ENCODE assay signal across 29 cellular contexts in the genomic region with DNA sequence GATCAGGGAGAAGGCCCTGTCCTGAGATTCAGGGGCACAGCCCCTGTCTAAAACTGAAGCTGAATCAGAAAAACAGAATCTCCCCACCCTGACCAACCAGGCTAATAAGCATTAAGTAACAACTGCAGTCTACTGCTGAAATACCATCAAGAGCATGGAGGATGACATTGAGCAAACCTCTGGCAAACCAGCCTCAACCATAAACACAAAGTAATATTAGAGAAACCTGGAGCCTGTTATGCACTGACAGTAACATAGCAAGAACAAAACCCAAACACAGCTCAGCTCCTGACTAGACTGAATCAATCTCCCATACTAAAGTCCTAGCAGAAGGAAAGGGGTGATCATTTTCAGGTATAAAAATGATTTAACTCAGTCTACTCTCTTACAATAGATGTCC. TPM values are rescaled to one million over a fixed set of nuclear protein-coding genes. Genes with fewer than 3 reads are reported as not detected.
"Had no signal": no experiment of that assay in that cellular context is flagged by ENCODE, and none has a peak within 500 bp of the region (broad histone marks: within the 10 kb centered on the region; RNA-seq: fewer than 3 reads in every experiment).

No MANE protein-coding gene starts in this region.

- H3K27me3 ChIP-seq: stomach, suprapubic skin, testis, thyroid gland, tibial artery, tibial nerve, transverse colon, upper lobe of left lung, uterus, vagina had no signal

- H3K4me3 ChIP-seq: stomach, suprapubic skin, testis, thoracic aorta, thyroid gland, tibial artery, tibial nerve, transverse colon, upper lobe of left lung, upper lobe of right lung, uterus, vagina had no signal

- H3K9me3 Mint-ChIP-seq: stimulated activated effector memory CD8-positive, alpha-beta T cell treated with anti-CD3 and anti-CD28 coated beads, Interleukin-12 subunit alpha, Interleukin-12 subunit beta, amount 100 ng/mL, for 72 hours; stimulated activated memory B cell treated with anti-CD40 and anti-IgM and Interleukin-4, amounts not matched to agents 10 μg/mL and 1 μg/mL and 100 μg/mL, for 72 hours; stimulated activated naive CD8-positive, alpha-beta T cell treated with anti-CD3 and anti-CD28 coated beads, Interleukin-15, amount 100 ng/mL, for 72 hours; stimulated activated naive CD8-positive, alpha-beta T cell treated with anti-CD3 and anti-CD28 coated beads, Interleukin-15, Interleukin-2, amounts not matched to agents 100 ng/mL and 50 ng/mL, for 24 hours; type B pancreatic cell had no signal

- H3K4me1 ChIP-seq: suprapubic skin, testis, thyroid gland, tibial artery, tibial nerve, transverse colon, upper lobe of left lung, upper lobe of right lung, uterus, vagina had no signal

- DNase-seq: stimulated activated CD4-positive, alpha-beta T cell treated with anti-CD3 and anti-CD28 coated beads, Interleukin-2, amount 100 ng/mL, for 48 hours; stimulated activated CD4-positive, alpha-beta T cell treated with anti-CD3 and anti-CD28 coated beads, Interleukin-4, amount 100 ng/mL, for 1 hour; stimulated activated CD4-positive, alpha-beta T cell treated with anti-CD3 and anti-CD28 coated beads, Interleukin-4, amount 100 ng/mL, for 24 hours; stimulated activated CD4-positive, alpha-beta T cell treated with anti-CD3 and anti-CD28 coated beads, Interleukin-4, amount 100 ng/mL, for 4 hours; stimulated activated CD8-positive, alpha-beta memory T cell treated with anti-CD3 and anti-CD28 coated beads, Interleukin-4, amount 100 ng/mL, for 48 hours; stimulated activated naive B cell treated with anti-CD40 and anti-IgM and Interleukin-4, amounts not matched to agents 10 μg/mL and 1 μg/mL and 100 μg/mL, for 72 hours; stimulated activated naive CD4-positive, alpha-beta T cell; stimulated activated naive CD4-positive, alpha-beta T cell treated with Interleukin-2 at 50 U/mL for 16 hours; stimulated activated naive CD8-positive, alpha-beta T cell treated with anti-CD3 and anti-CD28 coated beads, Interleukin-15, amount 100 ng/mL, for 72 hours; stimulated activated naive CD8-positive, alpha-beta T cell treated with anti-CD3 and anti-CD28 coated beads, Interleukin-15, Interleukin-2, amounts not matched to agents 100 U/mL and 50 U/mL, for 24 hours; stomach; substantia nigra; testis; thyroid gland; tibial artery; transverse colon; trophoblast cell; upper lobe of right lung; uterus had no signal

- H3K4me1 Mint-ChIP-seq: stimulated activated effector memory CD8-positive, alpha-beta T cell treated with anti-CD3 and anti-CD28 coated beads, Interleukin-12 subunit alpha, Interleukin-12 subunit beta, amount 100 ng/mL, for 72 hours; stimulated activated memory B cell treated with anti-CD40 and anti-IgM and Interleukin-4, amounts not matched to agents 10 μg/mL and 1 μg/mL and 100 μg/mL, for 72 hours; stimulated activated naive B cell treated with anti-CD40 and anti-IgM and Interleukin-4, amounts not matched to agents 10 μg/mL and 1 μg/mL and 100 μg/mL, for 72 hours; stimulated activated naive CD8-positive, alpha-beta T cell treated with anti-CD3 and anti-CD28 coated beads, Interleukin-15, amount 100 ng/mL, for 72 hours had no signal

- H3K9me3 ChIP-seq: stomach, suprapubic skin, testis, thoracic aorta, thyroid gland, tibial artery, tibial nerve, transverse colon, upper lobe of left lung, upper lobe of right lung, uterus, vagina had no signal

- H3K36me3 ChIP-seq: stomach, suprapubic skin, thoracic aorta, thyroid gland, tibial artery, tibial nerve, transverse colon, upper lobe of left lung, upper lobe of right lung, uterus, vagina had no signal

- ATAC-seq: stimulated activated effector memory CD8-positive, alpha-beta T cell treated with anti-CD3 and anti-CD28 coated beads, Interleukin-12 subunit alpha, Interleukin-12 subunit beta, amount 100 ng/mL, for 72 hours; stimulated activated memory B cell treated with anti-CD40 and anti-IgM and Interleukin-4, amounts not matched to agents 10 μg/mL and 1 μg/mL and 100 μg/mL, for 72 hours; stimulated activated naive B cell treated with anti-CD40 and anti-IgM and Interleukin-4, amounts not matched to agents 10 μg/mL and 1 μg/mL and 100 μg/mL, for 72 hours; stimulated activated naive CD8-positive, alpha-beta T cell treated with anti-CD3 and anti-CD28 coated beads, Interleukin-15, amount 100 ng/mL, for 72 hours; stimulated activated naive CD8-positive, alpha-beta T cell treated with anti-CD3 and anti-CD28 coated beads, Interleukin-15, Interleukin-2, amounts not matched to agents 100 U/mL and 50 U/mL, for 24 hours; upper lobe of right lung had no signal

- H3K4me3 Mint-ChIP-seq: stimulated activated effector memory CD8-positive, alpha-beta T cell treated with anti-CD3 and anti-CD28 coated beads, Interleukin-12 subunit alpha, Interleukin-12 subunit beta, amount 100 ng/mL, for 72 hours; stimulated activated memory B cell treated with anti-CD40 and anti-IgM and Interleukin-4, amounts not matched to agents 10 μg/mL and 1 μg/mL and 100 μg/mL, for 72 hours; stimulated activated naive B cell treated with anti-CD40 and anti-IgM and Interleukin-4, amounts not matched to agents 10 μg/mL and 1 μg/mL and 100 μg/mL, for 72 hours; stimulated activated naive CD8-positive, alpha-beta T cell treated with anti-CD3 and anti-CD28 coated beads, Interleukin-15, amount 100 ng/mL, for 72 hours; stimulated activated naive CD8-positive, alpha-beta T cell treated with anti-CD3 and anti-CD28 coated beads, Interleukin-15, Interleukin-2, amounts not matched to agents 100 ng/mL and 50 ng/mL, for 24 hours; type B pancreatic cell had no signal

- H3K27ac Mint-ChIP-seq: stimulated activated effector memory CD8-positive, alpha-beta T cell treated with anti-CD3 and anti-CD28 coated beads, Interleukin-12 subunit alpha, Interleukin-12 subunit beta, amount 100 ng/mL, for 72 hours; stimulated activated memory B cell treated with anti-CD40 and anti-IgM and Interleukin-4, amounts not matched to agents 10 μg/mL and 1 μg/mL and 100 μg/mL, for 72 hours; stimulated activated naive B cell treated with anti-CD40 and anti-IgM and Interleukin-4, amounts not matched to agents 10 μg/mL and 1 μg/mL and 100 μg/mL, for 72 hours; stimulated activated naive CD8-positive, alpha-beta T cell treated with anti-CD3 and anti-CD28 coated beads, Interleukin-15, amount 100 ng/mL, for 72 hours; stimulated activated naive CD8-positive, alpha-beta T cell treated with anti-CD3 and anti-CD28 coated beads, Interleukin-15, Interleukin-2, amounts not matched to agents 100 ng/mL and 50 ng/mL, for 24 hours; type B pancreatic cell had no signal

- H3K27ac ChIP-seq: stomach, suprapubic skin, testis, thoracic aorta, thyroid gland, tibial artery, tibial nerve, upper lobe of left lung, upper lobe of right lung, uterus, vagina had no signal

- H3K36me3 Mint-ChIP-seq: stimulated activated effector memory CD8-positive, alpha-beta T cell treated with anti-CD3 and anti-CD28 coated beads, Interleukin-12 subunit alpha, Interleukin-12 subunit beta, amount 100 ng/mL, for 72 hours; stimulated activated memory B cell treated with anti-CD40 and anti-IgM and Interleukin-4, amounts not matched to agents 10 μg/mL and 1 μg/mL and 100 μg/mL, for 72 hours; stimulated activated naive B cell treated with anti-CD40 and anti-IgM and Interleukin-4, amounts not matched to agents 10 μg/mL and 1 μg/mL and 100 μg/mL, for 72 hours; type B pancreatic cell had no signal

RNA-seq across cellular contexts. Expression of a gene that starts 24.8 kb away (rescaled TPM):
- total RNA-seq: temporal lobe had no signal

RNA-seq across cellular contexts. Expression of a gene that starts 43.6 kb away (rescaled TPM):
- total RNA-seq: temporal lobe, testis, tibial nerve, transverse colon had no signal
